Comparison of ENCODE assay signal across 24 cellular contexts in the genomic region with DNA sequence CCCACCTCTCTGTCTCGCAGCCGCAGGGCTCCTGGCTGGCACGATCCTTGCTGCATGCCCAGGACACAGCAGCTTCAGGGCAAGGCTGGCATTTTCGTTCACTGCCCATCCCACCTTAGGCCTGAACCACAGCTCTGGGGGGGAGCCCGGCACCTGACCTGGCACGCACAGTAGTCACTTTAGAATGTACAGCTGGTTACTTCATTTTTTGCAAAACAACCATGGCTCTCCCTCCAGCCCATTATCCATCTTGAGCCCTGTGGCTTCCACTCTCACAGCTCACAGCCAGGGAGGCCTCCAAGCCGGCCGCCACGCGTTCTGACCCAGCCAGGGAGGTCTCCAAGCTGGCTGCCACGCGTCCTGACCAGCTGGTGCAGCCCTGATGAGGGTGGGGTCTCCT. TPM values are rescaled to one million over a fixed set of nuclear protein-coding genes. Genes with fewer than 3 reads are reported as not detected.
"Had no signal": no experiment of that assay in that cellular context is flagged by ENCODE, and none has a peak within 500 bp of the region (broad histone marks: within the 10 kb centered on the region; RNA-seq: fewer than 3 reads in every experiment).

No MANE protein-coding gene starts in this region.

- DNase-seq: activated CD4-positive, alpha-beta T cell treated with anti-CD3 and anti-CD28 coated beads for 48 hours; activated CD4-positive, CD25-positive, alpha-beta regulatory T cell; activated CD8-positive, alpha-beta T cell treated with anti-CD3 and anti-CD28 coated beads, Interleukin-2, amount 10 ng/mL, durations not matched to agents 7 days and 5 days; activated naive CD4-positive, alpha-beta T cell treated with anti-CD3 and anti-CD28 coated beads, Interleukin-2, amount 50 U/mL, for 16 hours; activated T-cell treated with anti-CD3 and anti-CD28 coated beads, Interleukin-2, amount 50 U/mL, for 24 hours; endodermal cell; foreskin keratinocyte; glutamatergic neuron; mammary epithelial cell; SHP77 treated with DMSO at 0.1 percent for 48 hours; SK-N-SH; T-cell had no signal

- H3K4me2 ChIP-seq: neural progenitor cell, SK-N-SH had no signal

- H3K9me3 Mint-ChIP-seq: activated T-cell treated with anti-CD3 and anti-CD28 coated beads, Interleukin-2, amount 50 U/mL, for 24 hours; activated T-helper 2 cell treated with anti-CD3 and anti-CD28 coated beads, Interferon-gamma antibody, Interleukin-2, Interleukin-4, amounts not matched to agents 10 μg/mL and 5 μg/mL and 100 μg/mL, durations not matched to agents 14 hours and 24 hours and 36 hours; neural progenitor cell; stimulated activated naive CD8-positive, alpha-beta T cell treated with anti-CD3 and anti-CD28 coated beads, Interleukin-15, Interleukin-2, amounts not matched to agents 100 ng/mL and 50 ng/mL, for 24 hours; T-cell had no signal

- H3K36me3 Mint-ChIP-seq: neural progenitor cell, T-cell had no signal

- H3K4me3 ChIP-seq: neural progenitor cell, suprapubic skin had no signal

- H3K4me1 Mint-ChIP-seq: endodermal cell, T-cell had no signal

- H3K27ac Mint-ChIP-seq: activated CD8-positive, alpha-beta T cell treated with anti-CD3 and anti-CD28 coated beads, Interleukin-2, amount 10 ng/mL, durations not matched to agents 7 days and 5 days; activated T-cell treated with anti-CD3 and anti-CD28 coated beads, Interleukin-2, amount 50 U/mL, for 24 hours; activated T-helper 2 cell treated with anti-CD3 and anti-CD28 coated beads, Interferon-gamma antibody, Interleukin-2, Interleukin-4, amounts not matched to agents 10 μg/mL and 5 μg/mL and 100 μg/mL, durations not matched to agents 14 hours and 24 hours and 36 hours; endodermal cell; neural progenitor cell; stimulated activated naive CD8-positive, alpha-beta T cell treated with anti-CD3 and anti-CD28 coated beads, Interleukin-15, Interleukin-2, amounts not matched to agents 100 ng/mL and 50 ng/mL, for 24 hours; T-cell had no signal

- H3K27me3 Mint-ChIP-seq: stimulated activated naive CD8-positive, alpha-beta T cell treated with anti-CD3 and anti-CD28 coated beads, Interleukin-15, Interleukin-2, amounts not matched to agents 100 ng/mL and 50 ng/mL, for 24 hours had no signal

- ATAC-seq: activated CD8-positive, alpha-beta T cell treated with anti-CD3 and anti-CD28 coated beads, Interleukin-2, amount 10 ng/mL, durations not matched to agents 7 days and 5 days; foreskin keratinocyte; left lobe of liver; T-cell had no signal

- H3K79me2 ChIP-seq: parathyroid adenoma had no signal

- H3K36me3 ChIP-seq: neural progenitor cell, suprapubic skin had no signal

- H3K9me3 ChIP-seq: SK-N-SH, suprapubic skin had no signal

- H3K27ac ChIP-seq: foreskin keratinocyte, neural progenitor cell, parathyroid adenoma, suprapubic skin had no signal

- H3K27me3 ChIP-seq: foreskin keratinocyte, neural progenitor cell had no signal

- H3K4me1 ChIP-seq: foreskin keratinocyte, neural progenitor cell, parathyroid adenoma, suprapubic skin had no signal

- H2AFZ ChIP-seq: neural progenitor cell, parathyroid adenoma had no signal

- H3K4me3 Mint-ChIP-seq: activated CD8-positive, alpha-beta T cell treated with anti-CD3 and anti-CD28 coated beads, Interleukin-2, amount 10 ng/mL, durations not matched to agents 7 days and 5 days; activated T-cell treated with anti-CD3 and anti-CD28 coated beads, Interleukin-2, amount 50 U/mL, for 24 hours; endodermal cell; neural progenitor cell; stimulated activated naive CD8-positive, alpha-beta T cell treated with anti-CD3 and anti-CD28 coated beads, Interleukin-15, Interleukin-2, amounts not matched to agents 100 ng/mL and 50 ng/mL, for 24 hours; T-cell had no signal

RNA-seq across cellular contexts. Expression of a gene that starts 54.8 kb away (rescaled TPM):
- total RNA-seq: activated CD8-positive, alpha-beta T cell treated with anti-CD3 and anti-CD28 coated beads, Interleukin-2, amount 10 ng/mL, durations not matched to agents 7 days and 5 days; activated T-helper 2 cell treated with anti-CD3 and anti-CD28 coated beads, Interferon-gamma antibody, Interleukin-2, Interleukin-4, amounts not matched to agents 10 μg/mL and 5 μg/mL and 100 μg/mL, durations not matched to agents 14 hours and 24 hours and 36 hours; endodermal cell; epithelial cell of proximal tubule; fibroblast of lung; foreskin keratinocyte; left lobe of liver; mammary epithelial cell; myocyte; renal cortical epithelial cell; skeletal muscle tissue; suprapubic skin; T-cell; ureter had no signal
